Comparison of ENCODE assay signal across 8 cellular contexts in the genomic region with DNA sequence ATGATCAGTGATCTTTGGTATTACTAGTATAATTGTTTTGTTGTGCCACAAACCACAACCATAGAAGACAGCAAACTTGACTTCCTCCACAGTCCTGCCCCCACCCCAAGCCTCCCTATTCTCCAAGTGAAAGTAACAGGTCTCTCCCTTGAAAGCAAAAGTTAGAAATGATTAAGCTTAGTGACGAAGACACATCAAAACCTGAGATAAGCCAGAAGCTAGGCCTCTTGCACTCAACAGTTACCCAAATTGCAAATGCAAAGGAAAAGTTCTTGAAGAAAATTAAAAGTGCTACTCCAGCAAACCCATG. TPM values are rescaled to one million over a fixed set of nuclear protein-coding genes. Genes with fewer than 3 reads are reported as not detected.
DNase-seq lines count a peak whose midpoint lies in the region; ATAC-seq and TF ChIP-seq lines count a peak whose summit lies in the region.

No MANE protein-coding gene starts in this region.

- TF ChIP-seq CTCF in GM12865 (IDR thresholded peaks at IDR 0.05; ENCODE audit: insufficient read depth, low read depth, low read length, missing control alignments), result no peak

- no peak overlapping the region for H3K18ac ChIP-seq in mesenchymal stem cell (ENCODE audit: low read depth in 1 of 2, low read length in 2 of 2)

- H3K4me2 ChIP-seq in mesenchymal stem cell (ENCODE audit: low read length, poor library complexity, severe bottlenecking), result no peak overlapping the region

- no peak overlapping the region for H3K23ac ChIP-seq in mesenchymal stem cell (ENCODE audit: low read length in 2 of 2)

- no peak overlapping the region for H2AK5ac ChIP-seq in mesenchymal stem cell (ENCODE audit: low read length, severe bottlenecking)

- peaks cover 4% of the 10 kb centered on the region for H3K79me1 ChIP-seq in mesenchymal stem cell (replicated peaks; ENCODE audit: low read length, poor library complexity, severe bottlenecking)

- no peak overlapping the region; the same call in 1 of the 2 replicates for H3K4me3 ChIP-seq in GM12865 (ENCODE audit: low read depth, low read length)
- H3K4me3 ChIP-seq in mesenchymal stem cell (ENCODE audit: insufficient read depth in 1 of 2, low read depth in 1 of 2, low read length in 2 of 2), result no peak overlapping the region

- H2BK120ac ChIP-seq in mesenchymal stem cell (ENCODE audit: low read depth, low read length), result no peak overlapping the region

- H2AFZ ChIP-seq in mesenchymal stem cell (ENCODE audit: low read depth, low read length), result no peak overlapping the region

- H3K36me3 ChIP-seq in mesenchymal stem cell (ENCODE audit: control insufficient read depth in 1 of 2, insufficient read depth in 2 of 2, low read depth in 1 of 2, low read length in 2 of 2), result peaks cover 9 to 88% of the 10 kb centered on the region in 2 experiments

- H2BK12ac ChIP-seq in mesenchymal stem cell (ENCODE audit: low read length in 2 of 2), result no peak overlapping the region

- H3K9ac ChIP-seq in mesenchymal stem cell (ENCODE audit: low read length), result peak overlapping the region; percentile 0

- H3K4ac ChIP-seq in mesenchymal stem cell (ENCODE audit: low read depth in 1 of 2, low read length in 2 of 2), result no peak overlapping the region

- H4K8ac ChIP-seq in mesenchymal stem cell (ENCODE audit: low read length), result no peak overlapping the region

- H3K27ac ChIP-seq in mesenchymal stem cell (ENCODE audit: low read length, poor library complexity, severe bottlenecking), result no peak overlapping the region

- no peak overlapping the region for H2BK5ac ChIP-seq in mesenchymal stem cell (ENCODE audit: low read depth, low read length, poor library complexity, severe bottlenecking)

- no peak overlapping the region for H4K91ac ChIP-seq in mesenchymal stem cell (ENCODE audit: low read length)

- WGBS in mesenchymal stem cell, result no CpG with 5 or more reads among the region's 1 CpG

- H3K4me1 ChIP-seq in mesenchymal stem cell (ENCODE audit: control insufficient read depth, insufficient read depth, low read depth, low read length), result peaks cover 5% of the 10 kb centered on the region

- no peak overlapping the region for H3K14ac ChIP-seq in mesenchymal stem cell (ENCODE audit: low read length in 2 of 2)

- no peak overlapping the region for H2BK15ac ChIP-seq in mesenchymal stem cell (ENCODE audit: low read depth, poor library complexity, severe bottlenecking)

- ATAC-seq in HG02678 (IDR thresholded peaks at IDR 0.05; ENCODE audit: unreplicated experiment), result peak; percentile 75

- no peaks in the 10 kb centered on the region for H3K9me3 ChIP-seq in mesenchymal stem cell (ENCODE audit: control insufficient read depth, low read length)

- no peaks in the 10 kb centered on the region for H3K27me3 ChIP-seq in mesenchymal stem cell (ENCODE audit: control insufficient read depth in 1 of 2, insufficient read depth in 1 of 2, low read length in 2 of 2)

- DNase-seq in GM12865 (ENCODE audit: low read depth), result peak; percentile 80
- DNase-seq in T-helper 22 cell (ENCODE audit: low read depth), result peak; percentile 41
- DNase-seq in mesenchymal stem cell, result peak; percentile 33
- DNase-seq in NCI-H524 treated with DMSO at 0.1 percent for 48 hours (lab: John Stamatoyannopoulos, UW), result no peak
- DNase-seq in anterior cingulate cortex (lab: John Stamatoyannopoulos, UW), result no peak
- no peak for DNase-seq in GM19240 (ENCODE audit: insufficient read length, low spot score)
- DNase-seq in NCI-H2029 treated with DMSO at 0.1 percent for 48 hours (lab: John Stamatoyannopoulos, UW), result no peak

RNA-seq across cellular contexts. Expression of a gene that starts 7.5 kb away (rescaled TPM):
- 103 TPM for polyA plus RNA-seq in mesenchymal stem cell (2013, experiment 1 of 2)
- 104 TPM for polyA plus RNA-seq in mesenchymal stem cell (2013, experiment 2 of 2)

RNA-seq across cellular contexts. Expression of a gene that starts 16.3 kb away (rescaled TPM):
- 4.0 TPM for polyA plus RNA-seq in mesenchymal stem cell (2013, experiment 1 of 2)
- polyA plus RNA-seq in mesenchymal stem cell (2013, experiment 2 of 2), result 4.1 TPM

RNA-seq across cellular contexts. Expression of a gene that starts 30.2 kb away (rescaled TPM):
- polyA plus RNA-seq in mesenchymal stem cell (2013, experiment 1 of 2), result 10.2 TPM
- polyA plus RNA-seq in mesenchymal stem cell (2013, experiment 2 of 2), result 10.0 TPM

Comparison
In these comparisons a context has a peak if more than half of its experiments do, and no peak if none do; other contexts are left out.
1. DNase-seq: peak in GM12865 (single experiment), T-helper 22 cell (single experiment) and mesenchymal stem cell (single experiment); none in NCI-H524 treated with DMSO at 0.1 percent for 48 hours (single experiment), anterior cingulate cortex (0 of 58), GM19240 (single experiment) and NCI-H2029 treated with DMSO at 0.1 percent for 48 hours (single experiment).